In the genomic region with DNA sequence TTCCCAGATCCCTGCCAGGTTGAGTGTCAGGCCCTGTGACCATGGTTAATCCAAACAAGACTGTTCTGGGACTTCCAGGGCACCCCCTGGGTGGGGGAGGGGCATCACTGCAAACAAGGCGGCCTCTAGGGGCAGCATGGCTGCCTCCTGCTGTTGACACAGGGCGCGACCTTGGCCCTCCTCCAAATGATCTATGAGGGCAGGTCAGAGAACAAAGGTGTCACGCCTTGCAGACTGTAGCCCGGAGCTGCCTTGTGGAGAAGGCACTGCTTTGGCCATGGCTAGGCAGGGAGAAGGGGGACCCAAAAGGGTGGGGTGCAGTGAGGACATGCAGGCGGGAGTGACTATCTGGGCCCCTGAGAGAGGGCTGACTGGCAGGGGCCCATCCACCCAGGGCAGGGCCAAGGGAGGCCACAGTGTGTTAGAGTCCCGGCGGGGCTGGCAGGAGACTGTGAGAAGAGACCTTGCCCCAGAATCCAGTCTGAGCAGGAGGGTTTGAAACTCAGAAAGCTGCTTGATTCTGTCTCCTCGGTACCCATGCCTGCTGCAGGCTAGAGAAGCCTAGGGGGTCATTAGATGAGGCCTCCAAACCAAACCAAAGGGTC, we compare ENCODE assay signal across 9 cellular contexts.
DNase-seq lines count a peak whose midpoint lies in the region; ATAC-seq and TF ChIP-seq lines count a peak whose summit lies in the region.
"Had no signal": no experiment of that assay in that cellular context is flagged by ENCODE, and none has a peak within 500 bp of the region (broad histone marks: within the 10 kb centered on the region; RNA-seq: fewer than 3 reads in every experiment).

No MANE protein-coding gene starts in this region.

- H3K4me3 Mint-ChIP-seq in activated naive CD8-positive, alpha-beta T cell treated with anti-CD3 and anti-CD28 coated beads, Interleukin-2, amount 50 U/mL, for 24 hours: no peak overlapping the region
- peak overlapping the region; percentile 44 for H3K4me3 Mint-ChIP-seq in nephron progenitor cell

- H3K9me3 Mint-ChIP-seq in activated naive CD8-positive, alpha-beta T cell treated with anti-CD3 and anti-CD28 coated beads, Interleukin-2, amount 50 U/mL, for 24 hours: no peaks in the 10 kb centered on the region
- H3K9me3 Mint-ChIP-seq in nephron progenitor cell: no peaks in the 10 kb centered on the region

- no peaks in the 10 kb centered on the region for H3K36me3 Mint-ChIP-seq in activated naive CD8-positive, alpha-beta T cell treated with anti-CD3 and anti-CD28 coated beads, Interleukin-2, amount 50 U/mL, for 24 hours (ENCODE audit: low read depth)
- no peaks in the 10 kb centered on the region for H3K36me3 Mint-ChIP-seq in nephron progenitor cell (ENCODE audit: low read depth)

- no peak for ATAC-seq in activated naive CD8-positive, alpha-beta T cell treated with anti-CD3 and anti-CD28 coated beads, Interleukin-2, amount 50 U/mL, for 24 hours
- ATAC-seq in activated CD4-positive, CD25-positive, alpha-beta regulatory T cell treated with anti-CD3 and anti-CD28 coated beads, Interleukin-2, amount 50 U/mL, for 24 hours: no peak

- H3K27ac Mint-ChIP-seq in activated naive CD8-positive, alpha-beta T cell treated with anti-CD3 and anti-CD28 coated beads, Interleukin-2, amount 50 U/mL, for 24 hours: no peak overlapping the region
- peak overlapping the region; percentile 46 for H3K27ac Mint-ChIP-seq in nephron progenitor cell

- no peaks in the 10 kb centered on the region for H3K27me3 Mint-ChIP-seq in activated naive CD8-positive, alpha-beta T cell treated with anti-CD3 and anti-CD28 coated beads, Interleukin-2, amount 50 U/mL, for 24 hours
- H3K27me3 Mint-ChIP-seq in nephron progenitor cell (ENCODE audit: low read depth, poor library complexity): peaks cover 38% of the 10 kb centered on the region

- no peaks in the 10 kb centered on the region for H3K4me1 Mint-ChIP-seq in activated naive CD8-positive, alpha-beta T cell treated with anti-CD3 and anti-CD28 coated beads, Interleukin-2, amount 50 U/mL, for 24 hours
- H3K4me1 Mint-ChIP-seq in nephron progenitor cell: peaks cover 58% of the 10 kb centered on the region

- TF ChIP-seq CTCF in nephron progenitor cell (IDR thresholded peaks at IDR 0.05): peak; percentile 42

- DNase-seq in NCI-H1417 (lab: John Stamatoyannopoulos, UW) (peak in 2 of 3 experiments; percentile 23 to 49), NCI-H1417 treated with DMSO at 0.1 percent for 48 hours (lab: John Stamatoyannopoulos, UW) (no peak), HuH-7 (ENCODE audit: low spot score) (peak; percentile 81), nephron progenitor cell (peak; percentile 79), hypothalamus (lab: John Stamatoyannopoulos, UW) (no peak), COLO829 (ENCODE audit: low spot score) (no peak)
- DNase-seq in activated naive CD8-positive, alpha-beta T cell treated with anti-CD3 and anti-CD28 coated beads, Interleukin-2, amount 50 U/mL, for 24 hours: peak; percentile 5
- DNase-seq: tibial artery had no signal

Comparison
In these comparisons a context has a peak if more than half of its experiments do, and no peak if none do; other contexts are left out.
1. DNase-seq: peak in NCI-H1417 (2 of 3), HuH-7 (single experiment), activated naive CD8-positive, alpha-beta T cell treated with anti-CD3 and anti-CD28 coated beads, Interleukin-2, amount 50 U/mL, for 24 hours (single experiment) and nephron progenitor cell (single experiment); none in NCI-H1417 treated with DMSO at 0.1 percent for 48 hours (single experiment), hypothalamus (0 of 51) and COLO829 (single experiment).